Comparison of ENCODE assay signal across 20 cellular contexts in the genomic region with DNA sequence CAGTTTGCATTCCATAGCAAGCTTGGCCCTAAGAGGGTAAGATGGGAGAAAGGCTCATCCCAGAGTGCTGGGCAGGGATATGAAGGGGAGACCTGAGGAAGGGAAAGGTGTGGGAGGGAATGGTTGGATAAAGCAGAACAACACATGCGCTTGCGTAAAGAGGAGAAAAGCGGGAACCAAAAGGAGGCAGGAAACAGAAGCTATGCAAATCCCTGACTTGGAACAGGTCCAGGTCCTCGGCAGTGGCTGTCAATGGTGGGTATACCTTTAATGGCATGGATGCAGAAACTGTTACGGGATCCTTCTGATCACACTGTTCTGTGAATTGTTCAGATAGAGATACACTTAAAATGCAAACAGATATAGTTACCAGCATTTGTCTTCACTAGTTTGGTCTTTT.
DNase-seq lines count a peak whose midpoint lies in the region; ATAC-seq and FAIRE-seq lines count a peak whose summit lies in the region.
"Had no signal": no experiment of that assay in that cellular context is flagged by ENCODE, and none has a peak within 500 bp of the region (broad histone marks: within the 10 kb centered on the region; RNA-seq: fewer than 3 reads in every experiment).

No MANE protein-coding gene starts in this region.

- ATAC-seq in GM21723 (IDR thresholded peaks at IDR 0.05; ENCODE audit: unreplicated experiment): no peak
- ATAC-seq: GM23338, heart right ventricle, left colon, Panc1 had no signal

- DNase-seq in COLO668 (lab: John Stamatoyannopoulos, UW; ENCODE audit: unreplicated experiment) (peak; percentile 46), HTR-8/SVneo (ENCODE audit: insufficient read length, low spot score) (no peak), NCI-H524 (lab: John Stamatoyannopoulos, UW) (peak; percentile 67 to 80), astrocyte of the hippocampus (ENCODE audit: low read depth, low spot score) (peak; percentile 24), cardiac septum (ENCODE audit: low spot score) (no peak), C1 segment of cervical spinal cord (lab: John Stamatoyannopoulos, UW) (no peak)
- DNase-seq: activated CD4-positive, alpha-beta T cell treated with anti-CD3 and anti-CD28 coated beads for 4 hours; activated T-cell treated with anti-CD3 and anti-CD28 coated beads, Interleukin-2, amount 50 U/mL, for 48 hours; aorta; heart right ventricle; left colon; mesenchymal stem cell; NCI-H1436; NCI-H774; stimulated activated CD4-positive, alpha-beta T cell treated with anti-CD3 and anti-CD28 coated beads, Interleukin-2, amount 100 ng/mL, for 48 hours; stimulated activated naive CD4-positive, alpha-beta T cell had no signal

- FAIRE-seq in HTR-8/SVneo (lab: Jason Lieb, UNC): peak; percentile 62
- FAIRE-seq: GM12892 had no signal

- intact Hi-C loops in cardiac septum (cut with DNase I): no loop called here

Comparison
In these comparisons a context has a peak if more than half of its experiments do, and no peak if none do; other contexts are left out.
1. DNase-seq: peak in COLO668 (single experiment), NCI-H524 (2 of 2) and astrocyte of the hippocampus (single experiment); none in HTR-8/SVneo (single experiment), cardiac septum (single experiment) and C1 segment of cervical spinal cord (0 of 14).